In genomic region chr5:103262422-103262871, GRCh38 we compare ENCODE assay signal across 15 cellular contexts. TPM values are rescaled to one million over a fixed set of nuclear protein-coding genes. Genes with fewer than 3 reads are reported as not detected.
DNase-seq lines count a peak whose midpoint lies in the region; TF ChIP-seq lines count a peak whose summit lies in the region.
"Had no signal": no experiment of that assay in that cellular context is flagged by ENCODE, and none has a peak within 500 bp of the region (broad histone marks: within the 10 kb centered on the region; RNA-seq: fewer than 3 reads in every experiment).

No MANE protein-coding gene starts in this region.

- H3K27me3 Mint-ChIP-seq in endodermal cell (ENCODE audit: insufficient read depth), result no peaks in the 10 kb centered on the region

- TF ChIP-seq CTCF in NB4 (IDR thresholded peaks at IDR 0.05; ENCODE audit: low read depth, low read length), result no peak
- TF ChIP-seq CTCF in endodermal cell (conservative IDR thresholded peaks at IDR 0.05), result no peak

- DNase-seq in EL (peak; percentile 48), NB4 (ENCODE audit: low read depth) (peak; percentile 19), endodermal cell (no peak), renal cortical epithelial cell (ENCODE audit: low read depth) (peak; percentile 53), GDM1 (lab: John Stamatoyannopoulos, UW) (no peak), A172 (ENCODE audit: low spot score) (no peak), posterior vena cava (ENCODE audit: low spot score) (no peak)
- DNase-seq: activated naive CD4-positive, alpha-beta T cell treated with Interleukin-2 at 50 U/mL for 16 hours; glutamatergic neuron; NCI-H146; ovary; stimulated activated CD4-positive, alpha-beta T cell treated with anti-CD3 and anti-CD28 coated beads, Interleukin-4, amount 100 ng/mL, for 1 hour; stimulated activated naive CD4-positive, alpha-beta T cell treated with Interleukin-2 at 50 U/mL for 16 hours; SW 1271 had no signal

- H3K9me3 ChIP-seq in endodermal cell (ENCODE audit: control insufficient read depth, low read length), result no peaks in the 10 kb centered on the region
- H3K9me3 ChIP-seq: ovary had no signal

- 94% methylated on average over 1 of the region's 1 CpG; no CpG with 5 or more reads in 1 of the 2 experiments for WGBS in endodermal cell (ENCODE audit: insufficient coverage in 1 of 2, insufficient read length in 1 of 2), 2 experiments

- TF ChIP-seq POLR2A in NB4 (IDR thresholded peaks at IDR 0.05; ENCODE audit: extremely low read depth, insufficient read length), result no peak

- H3K4me3 ChIP-seq in NB4 (ENCODE audit: low read depth, low read length) (no peak overlapping the region), endodermal cell (ENCODE audit: low read length) (peak overlapping the region; percentile 30)
- H3K4me3 ChIP-seq: coronary artery, ovary had no signal

- H3K27me3 ChIP-seq in endodermal cell (ENCODE audit: control insufficient read depth, insufficient read depth, low read length, poor library complexity, severe bottlenecking), result no peaks in the 10 kb centered on the region
- H3K27me3 ChIP-seq: ovary had no signal

- H3K27ac Mint-ChIP-seq in endodermal cell, result no peak overlapping the region

- H3K27ac ChIP-seq in endodermal cell (ENCODE audit: low read depth, low read length), result no peak overlapping the region
- H3K27ac ChIP-seq: ovary had no signal

- intact Hi-C loops in posterior vena cava (cut with DNase I), result no loop called here

- peaks cover 50% of the 10 kb centered on the region for H3K4me1 Mint-ChIP-seq in endodermal cell

- peaks cover 14% of the 10 kb centered on the region for H3K36me3 ChIP-seq in endodermal cell (ENCODE audit: control insufficient read depth, insufficient read depth, low read length)
- H3K36me3 ChIP-seq: ovary had no signal

- peaks cover 4% of the 10 kb centered on the region for H3K36me3 Mint-ChIP-seq in endodermal cell (ENCODE audit: low read depth)

- peaks cover 8% of the 10 kb centered on the region for H3K4me1 ChIP-seq in endodermal cell (ENCODE audit: control insufficient read depth, insufficient read depth, low read length)

- no peak overlapping the region for H3K9ac ChIP-seq in endodermal cell (ENCODE audit: extremely low read depth, low read length, poor library complexity, severe bottlenecking)

- H3K4me3 Mint-ChIP-seq in endodermal cell, result no peak overlapping the region

- no peaks in the 10 kb centered on the region for H3K9me3 Mint-ChIP-seq in endodermal cell

RNA-seq across cellular contexts. Expression of gene MACIR, which starts 3.9 kb away (rescaled TPM):
- total RNA-seq in endodermal cell (10 to 100 TPM; 13.2 to 18.9 TPM), renal cortical epithelial cell (12.3 and 14.1 TPM in 2 replicates), posterior vena cava (1 to 10 TPM; 3.6 to 4.8 TPM)
- polyA plus RNA-seq in endodermal cell (2013, experiment 1 of 2), result 27.6 TPM
- 21.8 TPM for polyA plus RNA-seq in endodermal cell (2013, experiment 2 of 2)
- total RNA-seq in A172 (2014; rRNA removed; shearing (Covaris generic)), result 17.2 and 25.4 TPM in 2 replicates

Comparison
In these comparisons a context has a peak if more than half of its experiments do, and no peak if none do; other contexts are left out.
1. DNase-seq: peak in EL (single experiment), NB4 (single experiment) and renal cortical epithelial cell (single experiment); none in endodermal cell (single experiment), GDM1 (single experiment), A172 (single experiment) and posterior vena cava (single experiment).